8 cellular contexts compared by ENCODE assay signal in the genomic region with DNA sequence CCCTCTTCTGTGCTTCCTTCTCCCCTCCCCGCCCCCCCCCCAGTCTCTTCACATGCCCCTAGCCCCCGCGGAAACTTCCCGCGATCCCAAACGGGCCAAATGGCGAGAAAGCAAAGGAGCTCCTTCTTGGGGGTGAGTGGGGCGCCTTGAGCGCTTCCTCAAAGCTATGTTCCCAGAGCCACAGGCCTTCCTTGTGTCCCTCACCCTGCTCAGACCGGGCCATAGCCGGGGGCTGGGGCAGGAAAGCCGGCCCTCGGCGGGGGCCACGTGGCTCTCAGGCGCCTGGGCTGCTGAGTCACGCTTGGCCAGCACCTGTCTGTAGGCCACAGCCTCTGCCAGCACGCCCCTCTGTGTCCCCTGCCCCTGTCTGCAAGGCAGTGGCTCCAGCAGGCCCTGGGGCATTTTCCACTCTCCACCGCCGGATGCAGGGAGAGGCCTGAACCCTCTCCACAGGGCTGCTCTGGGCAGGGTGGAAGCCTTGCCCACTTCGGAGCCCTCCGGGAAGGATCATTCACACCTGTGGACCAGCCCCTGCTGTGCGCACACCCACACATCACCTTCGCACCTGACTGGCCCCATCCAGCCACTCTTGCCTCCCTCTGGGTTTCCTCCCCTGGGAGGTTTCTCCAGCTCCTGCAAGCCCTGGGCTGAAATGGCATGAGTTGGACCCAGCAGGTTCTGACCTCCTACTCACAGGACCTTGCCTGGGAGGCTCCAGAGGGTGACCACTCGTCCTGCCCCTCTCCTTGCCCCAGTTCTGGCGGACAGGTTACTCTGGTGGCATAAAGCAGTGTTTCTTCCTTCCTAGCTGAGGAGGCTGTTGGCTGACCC. TPM values are rescaled to one million over a fixed set of nuclear protein-coding genes. Genes with fewer than 3 reads are reported as not detected.
DNase-seq lines count a peak whose midpoint lies in the region; ATAC-seq, FAIRE-seq and TF ChIP-seq lines count a peak whose summit lies in the region.

No MANE protein-coding gene starts in this region.

- peaks cover 23% of the 10 kb centered on the region for H3K36me3 ChIP-seq in BJ (ENCODE audit: control insufficient read depth, insufficient read depth, low read length)

- no peak for DNase-seq in BJ (ENCODE audit: low read depth)
- DNase-seq in GM19239 (ENCODE audit: insufficient read length, low spot score) = no peak
- DNase-seq in NCI-H345 (lab: John Stamatoyannopoulos, UW) = peak; percentile 70
- peak; percentile 34 for DNase-seq in activated gamma-delta T cell treated with Interleukin-2 at 50 U/mL for 16 hours
- peak; percentile 75 for DNase-seq in globus pallidus (ENCODE audit: low spot score)
- DNase-seq in nucleus accumbens (lab: John Stamatoyannopoulos, UW) = peak in 45 of 56 donors; percentile 32 to 90 (median 74)

- peak; percentile 39 for FAIRE-seq in GM19239 (lab: Jason Lieb, UNC)

- peak overlapping the region; percentile 99 for H3K4me3 ChIP-seq in BJ (ENCODE audit: low read depth, low read length)

- POLR2A ChIA-PET in BJ (lab: Charles Lee) = interaction anchor here (1.2 kb wide), 1 partner anchor 12 kb away, joined by 3 read pairs; no protein-coding TSS in a partner anchor

- TF ChIP-seq CTCF in BJ (IDR thresholded peaks at IDR 0.05; ENCODE audit: insufficient read depth, low read depth, low read length) = no peak

- ATAC-seq in HG02870 (IDR thresholded peaks at IDR 0.05; ENCODE audit: unreplicated experiment) (no peak), HG02884 (IDR thresholded peaks at IDR 0.05; ENCODE audit: unreplicated experiment) (no peak)

- H3K27me3 ChIP-seq in BJ (ENCODE audit: control insufficient read depth, insufficient read depth, low read length) = no peaks in the 10 kb centered on the region

- CTCF ChIA-PET in BJ (lab: Yijun Ruan, JAX) = no interaction called here

RNA-seq across cellular contexts. Expression of gene SQSTM1, which starts 1.2 kb away (rescaled TPM):
- polyA plus RNA-seq in BJ (2011; rRNA removed) = 307 and 361 TPM in 2 replicates
- 103 and 140 TPM in 2 replicates for polyA minus RNA-seq in BJ (2011; rRNA and poly(A)+ RNA removed)

RNA-seq across cellular contexts. Expression of gene MGAT4B, which starts 12.8 kb away (rescaled TPM):
- polyA plus RNA-seq in BJ (2011; rRNA removed) = 91.7 and 131 TPM in 2 replicates
- polyA minus RNA-seq in BJ (2011; rRNA and poly(A)+ RNA removed) = 96.3 and 122 TPM in 2 replicates

RNA-seq across cellular contexts. Expression of gene LTC4S, which starts 25.7 kb away (rescaled TPM):
- 0.49 and 0.88 TPM in 2 replicates for polyA plus RNA-seq in BJ (2011; rRNA removed)
- 0.33 TPM in 1 of 2 replicates, not detected in the other for polyA minus RNA-seq in BJ (2011; rRNA and poly(A)+ RNA removed)

RNA-seq across cellular contexts. Expression of gene MRNIP, which starts 39.1 kb away (rescaled TPM):
- 12.6 and 14.1 TPM in 2 replicates for polyA plus RNA-seq in BJ (2011; rRNA removed)
- polyA minus RNA-seq in BJ (2011; rRNA and poly(A)+ RNA removed) = 3.7 and 9.5 TPM in 2 replicates

Comparison
In these comparisons a context has a peak if more than half of its experiments do, and no peak if none do; other contexts are left out.
1. DNase-seq: peak in NCI-H345 (single experiment), activated gamma-delta T cell treated with Interleukin-2 at 50 U/mL for 16 hours (single experiment), globus pallidus (single experiment) and nucleus accumbens (45 of 56); none in BJ (single experiment) and GM19239 (single experiment).